In genomic region chr3:170424879-170425278, GRCh38 we compare ENCODE assay signal across 30 cellular contexts. TPM values are rescaled to one million over a fixed set of nuclear protein-coding genes. Genes with fewer than 3 reads are reported as not detected.
DNase-seq lines count a peak whose midpoint lies in the region; FAIRE-seq and TF ChIP-seq lines count a peak whose summit lies in the region.
"Had no signal": no experiment of that assay in that cellular context is flagged by ENCODE, and none has a peak within 500 bp of the region (broad histone marks: within the 10 kb centered on the region; RNA-seq: fewer than 3 reads in every experiment).

No MANE protein-coding gene starts in this region.

- FAIRE-seq in H54 (lab: Jason Lieb, UNC), result no peak
- FAIRE-seq: GM19239, TTC549 had no signal

- TF ChIP-seq CTCF in brain microvascular endothelial cell (IDR thresholded peaks at IDR 0.05; ENCODE audit: low read depth, low read length, missing control alignments), result no peak

- peaks cover 3% of the 10 kb centered on the region for H3K9me3 ChIP-seq in neuron (ENCODE audit: low read length)
- H3K9me3 ChIP-seq: body of pancreas, heart right ventricle, lower lobe of right lung, prostate gland, stomach had no signal

- in situ Hi-C loops in brain microvascular endothelial cell (cut with HindIII; ENCODE audit: low pct_ligation_motif_present, low sequenced_read_pairs), result loop anchor here (25.0 kb wide), 1 partner anchor 387 kb away; no protein-coding TSS in a partner anchor

- H3K36me3 ChIP-seq in brain microvascular endothelial cell (replicated peaks), result peaks cover 27% of the 10 kb centered on the region
- H3K36me3 ChIP-seq in neuron (ENCODE audit: insufficient read depth, low read length), result no peaks in the 10 kb centered on the region
- H3K36me3 ChIP-seq: lower lobe of right lung, prostate gland had no signal

- peak overlapping the region; percentile 20 for H2AFZ ChIP-seq in neuron (ENCODE audit: low read depth, low read length)

- no peaks in the 10 kb centered on the region for H3K27me3 ChIP-seq in brain microvascular endothelial cell (replicated peaks)
- no peaks in the 10 kb centered on the region for H3K27me3 ChIP-seq in neuron (ENCODE audit: insufficient read depth, low read length)

- TF ChIP-seq POLR2A in H54 (IDR thresholded peaks at IDR 0.05; ENCODE audit: low read depth, low read length) (no peak), erythroblast (IDR thresholded peaks at IDR 0.05; ENCODE audit: low read length) (no peak)

- H3K4me3 ChIP-seq in brain microvascular endothelial cell (ENCODE audit: low read depth, low read length), result no peak overlapping the region
- H3K4me3 ChIP-seq in neuron (ENCODE audit: low read length), result no peak overlapping the region
- H3K4me3 ChIP-seq: body of pancreas, heart right ventricle, lower lobe of right lung, prostate gland, SK-N-MC, stomach had no signal

- H3K27ac ChIP-seq in brain microvascular endothelial cell, result peak overlapping the region; percentile 46
- H3K27ac ChIP-seq: body of pancreas, heart right ventricle, prostate gland, SK-N-MC, stomach had no signal

- H3K4me1 ChIP-seq in neuron (ENCODE audit: insufficient read depth, low read length), result peaks cover 28% of the 10 kb centered on the region
- H3K4me1 ChIP-seq: prostate gland had no signal

- DNase-seq in RPMI7951 (ENCODE audit: low read depth) (peak; percentile 82), brain microvascular endothelial cell (peak; percentile 64), fibroblast of peridontal ligament (ENCODE audit: extremely low read depth) (peak; percentile 22), UCSD-AML1 (lab: John Stamatoyannopoulos, UW; ENCODE audit: unreplicated experiment) (no peak), H54 (ENCODE audit: insufficient read length, low spot score) (no peak), middle frontal gyrus (ENCODE audit: extremely low spot score, low spot score) (no peak), erythroblast (lab: John Stamatoyannopoulos, UW) (no peak)
- DNase-seq: activated naive CD4-positive, alpha-beta T cell; activated naive CD8-positive, alpha-beta T cell treated with anti-CD3 and anti-CD28 coated beads, Interleukin-2, amount 50 U/mL, for 24 hours; activated T-cell treated with anti-CD3 and anti-CD28 coated beads, Interleukin-2, amount 50 U/mL, for 72 hours; body of pancreas; CD8-positive, alpha-beta T cell; effector CD8-positive, alpha-beta T cell; foreskin melanocyte; GOT3; heart right ventricle; HFFc6; kidney glomerular epithelial cell; lower lobe of right lung; NCI-H1092; NCI-H2171 treated with DMSO at 0.1 percent for 48 hours; NCI-H510A; stimulated activated CD4-positive, alpha-beta T cell treated with anti-CD3 and anti-CD28 coated beads, Interleukin-4, amount 100 ng/mL, for 1 hour; stomach; trophoblast cell had no signal

RNA-seq across cellular contexts. Expression of gene CLDN11, which starts 6.2 kb away (rescaled TPM):
- 32.3 and 34.4 TPM in 2 replicates for total RNA-seq in RPMI7951 (2014; rRNA removed; shearing (Covaris generic))
- total RNA-seq: activated T-cell treated with anti-CD3 and anti-CD28 coated beads, Interleukin-2, amount 50 U/mL, for 72 hours; CD8-positive, alpha-beta T cell had no signal

Comparison
In these comparisons a context has a peak if more than half of its experiments do, and no peak if none do; other contexts are left out.
1. DNase-seq: peak in RPMI7951 (single experiment), brain microvascular endothelial cell (single experiment) and fibroblast of peridontal ligament (single experiment); none in UCSD-AML1 (single experiment), H54 (single experiment), middle frontal gyrus (single experiment) and erythroblast (0 of 2).